ENCODE assay signal across 1 cellular context in genomic region chr5:128965638-128966302, GRCh38.
A peak's percentile ranks its signal among the peaks of the same experiment; 100 is the strongest.
TF ChIP-seq lines count a peak whose summit lies in the region.

No MANE protein-coding gene starts in this region.

TF ChIP-seq in H1, 55 proteins besides CTCF, POLR2A, EP300 and RAD21 (continued from another document):
- TF ChIP-seq ATF2 (IDR thresholded peaks at IDR 0.05; ENCODE audit: low read length) (no peak), TAF7 (optimal IDR thresholded peaks at IDR 0.05; ENCODE audit: borderline replicate concordance, low read depth, low read length) (no peak), KDM4A (IDR thresholded peaks at IDR 0.05; ENCODE audit: low read depth, low read length, severe bottlenecking) (peak; percentile 61), RBBP5 (IDR thresholded peaks at IDR 0.05; ENCODE audit: borderline replicate concordance, low read depth, low read length) (peak; percentile 59), NANOG (IDR thresholded peaks at IDR 0.05; ENCODE audit: insufficient read depth, low read depth, low read length, poor library complexity, severe bottlenecking) (no peak), TCF12 (IDR thresholded peaks at IDR 0.05; ENCODE audit: low read depth, low read length) (no peak), MAFK (IDR thresholded peaks at IDR 0.05; ENCODE audit: low read depth, low read length) (no peak), POLR2AphosphoS5 (IDR thresholded peaks at IDR 0.05; ENCODE audit: low read depth, low read length) (no peak), SUZ12 (IDR thresholded peaks at IDR 0.05; ENCODE audit: low read length) (peak; percentile 61; the same call in 1 of the 2 replicates), GABPA (IDR thresholded peaks at IDR 0.05; ENCODE audit: borderline replicate concordance, insufficient read depth, low read length) (no peak), HDAC2 (IDR thresholded peaks at IDR 0.05; ENCODE audit: borderline replicate concordance in 1 of 2, low read depth in 2 of 2, low read length in 2 of 2) (no peak), PHF8 (conservative IDR thresholded peaks at IDR 0.05; ENCODE audit: low read depth, low read length) (no peak), CHD7 (IDR thresholded peaks at IDR 0.05; ENCODE audit: insufficient replicate concordance, low read length) (no peak), RXRA (IDR thresholded peaks at IDR 0.05; ENCODE audit: insufficient read depth, low read depth, low read length) (no peak), RNF2 (IDR thresholded peaks at IDR 0.05; ENCODE audit: borderline replicate concordance, low read depth, low read length, missing control alignments, poor library complexity, severe bottlenecking) (no peak), BRCA1 (IDR thresholded peaks at IDR 0.05; ENCODE audit: low read depth, low read length) (no peak), KDM1A (IDR thresholded peaks at IDR 0.05; ENCODE audit: borderline replicate concordance, low read length) (no peak)
- TF ChIP-seq, protein P1, sequence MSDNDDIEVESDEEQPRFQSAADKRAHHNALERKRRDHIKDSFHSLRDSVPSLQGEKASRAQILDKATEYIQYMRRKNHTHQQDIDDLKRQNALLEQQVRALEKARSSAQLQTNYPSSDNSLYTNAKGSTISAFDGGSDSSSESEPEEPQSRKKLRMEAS (IDR thresholded peaks at IDR 0.05): no peak
- TF ChIP-seq, protein P2, sequence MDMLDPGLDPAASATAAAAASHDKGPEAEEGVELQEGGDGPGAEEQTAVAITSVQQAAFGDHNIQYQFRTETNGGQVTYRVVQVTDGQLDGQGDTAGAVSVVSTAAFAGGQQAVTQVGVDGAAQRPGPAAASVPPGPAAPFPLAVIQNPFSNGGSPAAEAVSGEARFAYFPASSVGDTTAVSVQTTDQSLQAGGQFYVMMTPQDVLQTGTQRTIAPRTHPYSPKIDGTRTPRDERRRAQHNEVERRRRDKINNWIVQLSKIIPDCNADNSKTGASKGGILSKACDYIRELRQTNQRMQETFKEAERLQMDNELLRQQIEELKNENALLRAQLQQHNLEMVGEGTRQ (IDR thresholded peaks at IDR 0.05; ENCODE audit: low read length): no peak
- TF ChIP-seq, protein P3, sequence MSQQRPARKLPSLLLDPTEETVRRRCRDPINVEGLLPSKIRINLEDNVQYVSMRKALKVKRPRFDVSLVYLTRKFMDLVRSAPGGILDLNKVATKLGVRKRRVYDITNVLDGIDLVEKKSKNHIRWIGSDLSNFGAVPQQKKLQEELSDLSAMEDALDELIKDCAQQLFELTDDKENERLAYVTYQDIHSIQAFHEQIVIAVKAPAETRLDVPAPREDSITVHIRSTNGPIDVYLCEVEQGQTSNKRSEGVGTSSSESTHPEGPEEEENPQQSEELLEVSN (IDR thresholded peaks at IDR 0.05): no peak
